In genomic region chr13:111475488-111475887, GRCh38 we compare ENCODE assay signal across 21 cellular contexts.
DNase-seq lines count a peak whose midpoint lies in the region; ATAC-seq and TF ChIP-seq lines count a peak whose summit lies in the region.
"Had no signal": no experiment of that assay in that cellular context is flagged by ENCODE, and none has a peak within 500 bp of the region (broad histone marks: within the 10 kb centered on the region; RNA-seq: fewer than 3 reads in every experiment).

No MANE protein-coding gene starts in this region.

- H3K27me3 ChIP-seq in right atrium auricular region (no peaks in the 10 kb centered on the region), osteoblast (ENCODE audit: insufficient read depth, low read length) (no peaks in the 10 kb centered on the region)

- no peaks in the 10 kb centered on the region for H3K36me3 Mint-ChIP-seq in type B pancreatic cell
- H3K36me3 Mint-ChIP-seq: CD14-positive monocyte; CD4-positive, alpha-beta memory T cell had no signal

- no peak overlapping the region for H3K4me3 Mint-ChIP-seq in type B pancreatic cell
- H3K4me3 Mint-ChIP-seq: CD14-positive monocyte; CD4-positive, alpha-beta memory T cell had no signal

- intact Hi-C loops in cardiac septum (cut with DNase I): loop anchor here (10.0 kb wide), 1 partner anchor 1399 kb away; no protein-coding TSS in a partner anchor

- H3K9me3 Mint-ChIP-seq in type B pancreatic cell: no peaks in the 10 kb centered on the region
- H3K9me3 Mint-ChIP-seq: CD4-positive, alpha-beta memory T cell had no signal

- DNase-seq in right atrium auricular region (ENCODE audit: low spot score) (peak; percentile 28), cardiac septum (ENCODE audit: low spot score) (no peak), osteoblast (ENCODE audit: insufficient read length, low spot score, missing footprints) (peak; percentile 62), type B pancreatic cell (ENCODE audit: extremely low spot score, unreplicated experiment) (peak; percentile 24), CD1c-positive myeloid dendritic cell (ENCODE audit: extremely low spot score) (no peak)
- DNase-seq: 8988T; ACHN; AML-193; BE2C; Calu3; CD4-positive, alpha-beta memory T cell; COR-L47; DMS53; DMS79 treated with DMSO at 0.1 percent for 48 hours; GF-D8; GOT3; HCEC 1CT had no signal

- TF ChIP-seq CTCF in right atrium auricular region (IDR thresholded peaks at IDR 0.05): no peak
- TF ChIP-seq CTCF in osteoblast (IDR thresholded peaks at IDR 0.05; ENCODE audit: extremely low read depth, low read depth, low read length): no peak
- TF ChIP-seq CTCF in type B pancreatic cell (conservative IDR thresholded peaks at IDR 0.05): no peak

- H3K27ac Mint-ChIP-seq in type B pancreatic cell: no peak overlapping the region
- H3K27ac Mint-ChIP-seq: CD14-positive monocyte; CD4-positive, alpha-beta memory T cell had no signal

- no peak for ATAC-seq in HG02970 (IDR thresholded peaks at IDR 0.05; ENCODE audit: low FRiP score, unreplicated experiment)
- ATAC-seq: A549 had no signal

- no peak overlapping the region for H3K4me2 ChIP-seq in osteoblast (ENCODE audit: insufficient read depth, low read length)
- H3K4me2 ChIP-seq: A549; BLaER1 treated with 17β-estradiol and CSF1 and Interleukin-3, amounts not matched to agents 10 nM and 100 nM had no signal

- no peaks in the 10 kb centered on the region for H3K4me1 ChIP-seq in right atrium auricular region
- H3K4me1 ChIP-seq in osteoblast (ENCODE audit: insufficient read depth, low read length): no peaks in the 10 kb centered on the region
- H3K4me1 ChIP-seq: A549, BE2C had no signal

- H3K4me3 ChIP-seq in right atrium auricular region: no peak overlapping the region
- H3K4me3 ChIP-seq in osteoblast (ENCODE audit: insufficient read depth, low read length): no peak overlapping the region
- H3K4me3 ChIP-seq: A549; BLaER1 treated with 17β-estradiol and CSF1 and Interleukin-3, amounts not matched to agents 10 nM and 100 nM had no signal

- H2AFZ ChIP-seq in osteoblast (ENCODE audit: low read length): no peak overlapping the region

- H3K9me3 ChIP-seq in right atrium auricular region (no peaks in the 10 kb centered on the region), osteoblast (ENCODE audit: low read depth, low read length) (no peaks in the 10 kb centered on the region)
- H3K9me3 ChIP-seq: A549; BE2C; BLaER1 treated with 17β-estradiol and CSF1 and Interleukin-3, amounts not matched to agents 10 nM and 100 nM had no signal

- H3K79me2 ChIP-seq in osteoblast (ENCODE audit: insufficient read depth, low read length): no peaks in the 10 kb centered on the region

- H3K27ac ChIP-seq in right atrium auricular region: no peak overlapping the region
- no peak overlapping the region for H3K27ac ChIP-seq in osteoblast (ENCODE audit: low read depth, low read length)
- H3K27ac ChIP-seq: A549; BLaER1 treated with 17β-estradiol and CSF1 and Interleukin-3, amounts not matched to agents 10 nM and 100 nM had no signal

- H4K20me1 ChIP-seq in osteoblast (ENCODE audit: insufficient read depth, low read length): no peaks in the 10 kb centered on the region
- H4K20me1 ChIP-seq: BLaER1 treated with 17β-estradiol and CSF1 and Interleukin-3, amounts not matched to agents 10 nM and 100 nM had no signal

- no peaks in the 10 kb centered on the region for H3K36me3 ChIP-seq in right atrium auricular region
- H3K36me3 ChIP-seq in osteoblast (ENCODE audit: insufficient read depth, low read length): no peaks in the 10 kb centered on the region
- H3K36me3 ChIP-seq: BE2C; BLaER1 treated with 17β-estradiol and CSF1 and Interleukin-3, amounts not matched to agents 10 nM and 100 nM had no signal

- H3K4me1 Mint-ChIP-seq in type B pancreatic cell (ENCODE audit: unreplicated experiment): peaks cover 4% of the 10 kb centered on the region
- H3K4me1 Mint-ChIP-seq: CD14-positive monocyte; CD4-positive, alpha-beta memory T cell had no signal

- H3K27me3 Mint-ChIP-seq in type B pancreatic cell: peaks cover 25% of the 10 kb centered on the region

Comparison
In these comparisons a context has a peak if more than half of its experiments do, and no peak if none do; other contexts are left out.
1. DNase-seq: peak in right atrium auricular region (single experiment), osteoblast (single experiment) and type B pancreatic cell (single experiment); none in cardiac septum (single experiment) and CD1c-positive myeloid dendritic cell (single experiment).